18 cellular contexts compared by ENCODE assay signal in genomic region chr13:41398494-41399190, GRCh38. TPM values are rescaled to one million over a fixed set of nuclear protein-coding genes. Genes with fewer than 3 reads are reported as not detected.
DNase-seq lines count a peak whose midpoint lies in the region; ATAC-seq, FAIRE-seq and TF ChIP-seq lines count a peak whose summit lies in the region.
"Had no signal": no experiment of that assay in that cellular context is flagged by ENCODE, and none has a peak within 500 bp of the region (broad histone marks: within the 10 kb centered on the region; RNA-seq: fewer than 3 reads in every experiment).

No MANE protein-coding gene starts in this region.

- H3K27me3 ChIP-seq in GM23248 (replicated peaks; ENCODE audit: insufficient read depth) (no peaks in the 10 kb centered on the region), K562 (ENCODE audit: control insufficient read depth in 2 of 2, insufficient read depth in 2 of 2, low read length in 2 of 2) (no peaks in the 10 kb centered on the region), neuronal stem cell (ENCODE audit: control insufficient read depth in 3 of 3, insufficient read depth in 3 of 3, low read depth in 1 of 3, low read length in 3 of 3) (no peaks in the 10 kb centered on the region)
- H3K27me3 ChIP-seq: brain microvascular endothelial cell had no signal

- H3K23ac ChIP-seq in neuronal stem cell (ENCODE audit: low read depth, low read length, poor library complexity): no peak overlapping the region

- ATAC-seq in K562: no peak
- no peak for ATAC-seq in GM21825 (IDR thresholded peaks at IDR 0.05; ENCODE audit: unreplicated experiment)
- no peak for ATAC-seq in GM21619 (IDR thresholded peaks at IDR 0.05; ENCODE audit: unreplicated experiment)
- ATAC-seq: left lobe of liver had no signal

- H2AFZ ChIP-seq in GM23248: peak overlapping the region; percentile 41; the same call in 1 of the 2 replicates
- peak overlapping the region; percentile 12; the same call in 1 of the 2 replicates for H2AFZ ChIP-seq in K562 (ENCODE audit: low read depth, low read length)
- no peak overlapping the region for H2AFZ ChIP-seq in neuronal stem cell (ENCODE audit: low read length)
- H2AFZ ChIP-seq: PC-9 had no signal

- intact Hi-C loops in K562 (cut with micrococcal nuclease) (no loop called here), cardiac septum (cut with DNase I) (no loop called here)

- 40 to 42% methylated on average over 7 of the region's 7 CpGs for WGBS in GM23248 (ENCODE audit: low coverage in 1 of 2, low lambda C conversion rate in 2 of 2, missing lambda C conversion rate in 2 of 2), 2 experiments
- WGBS in K562 (ENCODE audit: insufficient coverage, low coverage, missing lambda C conversion rate): 38% methylated on average over 7 of the region's 7 CpGs
- no CpG with 5 or more reads among the region's 7 CpGs for WGBS in neuronal stem cell (ENCODE audit: extremely low coverage in 2 of 2, insufficient read length in 2 of 2, insufficient replicate concordance in 1 of 2), 2 donors

- no peaks in the 10 kb centered on the region for H3K27me3 Mint-ChIP-seq in progenitor cell of endocrine pancreas

- H2BK12ac ChIP-seq in neuronal stem cell (ENCODE audit: low read length): no peak overlapping the region

- peaks cover 4% of the 10 kb centered on the region; the same call in 1 of the 2 replicates for H3K4me1 ChIP-seq in GM23248 (ENCODE audit: insufficient read depth)
- H3K4me1 ChIP-seq in K562 (replicated peaks in 1 of 2; ENCODE audit: control insufficient read depth in 2 of 2, insufficient read depth in 2 of 2, low read length in 2 of 2): peaks cover 0 to 7% of the 10 kb centered on the region in 2 experiments; a peak in 4 of 5 replicates
- H3K4me1 ChIP-seq in neuronal stem cell (ENCODE audit: control insufficient read depth in 2 of 2, insufficient read depth in 1 of 2, low read depth in 1 of 2, low read length in 2 of 2): peaks cover 0 to 2% of the 10 kb centered on the region in 2 donors

- H4K20me1 ChIP-seq in GM23248 (ENCODE audit: insufficient read depth) (no peaks in the 10 kb centered on the region), K562 (replicated peaks; ENCODE audit: control insufficient read depth, insufficient read depth, low read length) (no peaks in the 10 kb centered on the region)

- H3K27ac ChIP-seq in GM23248: peak overlapping the region; percentile 31; the same call in 1 of the 2 replicates
- no peak overlapping the region for H3K27ac ChIP-seq in K562 (ENCODE audit: extremely low read depth, low read depth, low read length)
- no peak overlapping the region for H3K27ac ChIP-seq in neuronal stem cell (replicated peaks; ENCODE audit: low read length)
- H3K27ac ChIP-seq: brain microvascular endothelial cell, PC-9 had no signal

- no peak for TF ChIP-seq CTCF in K562 (IDR thresholded peaks at IDR 0.05 in 2 of 3, conservative IDR thresholded peaks at IDR 0.05 in 1 of 3; ENCODE audit: insufficient read depth in 2 of 3, low read depth in 1 of 3, low read length in 3 of 3)
- no peak for TF ChIP-seq CTCF in progenitor cell of endocrine pancreas (IDR thresholded peaks at IDR 0.05; ENCODE audit: unreplicated experiment)

- H3K4me3 ChIP-seq in GM23248: no peak overlapping the region
- no peak overlapping the region for H3K4me3 ChIP-seq in K562
- H3K4me3 ChIP-seq in neuronal stem cell (ENCODE audit: low read length in 2 of 2): no peak overlapping the region
- H3K4me3 ChIP-seq: PC-9, smooth muscle cell had no signal

- TF ChIP-seq RAD21 in K562 (CRISPR knock-in tag; conservative IDR thresholded peaks at IDR 0.05 in 1 of 2, IDR thresholded peaks at IDR 0.05 in 1 of 2): no peak

- H4K91ac ChIP-seq in neuronal stem cell (ENCODE audit: low read depth, low read length, poor library complexity): no peak overlapping the region

- POLR2A ChIA-PET in K562 (lab: Yijun Ruan, JAX): no interaction called here

- no peak overlapping the region for H2BK120ac ChIP-seq in neuronal stem cell (ENCODE audit: low read depth, low read length)

- H3F3A ChIP-seq in GM23248 (ENCODE audit: insufficient read depth): no peaks in the 10 kb centered on the region

- H3K9me2 ChIP-seq in GM23248 (ENCODE audit: insufficient read depth): no peaks in the 10 kb centered on the region

- H3K9me3 ChIP-seq in GM23248 (ENCODE audit: low read depth) (no peaks in the 10 kb centered on the region), K562 (replicated peaks; ENCODE audit: control insufficient read depth, insufficient read depth, low read depth, low read length) (no peaks in the 10 kb centered on the region), neuronal stem cell (replicated peaks in 1 of 2; ENCODE audit: control insufficient read depth in 2 of 2, insufficient read depth in 1 of 2, low read depth in 1 of 2, low read length in 2 of 2) (no peaks in the 10 kb centered on the region)

- H3K27ac Mint-ChIP-seq in progenitor cell of endocrine pancreas: peak overlapping the region; percentile 52
- H3K27ac Mint-ChIP-seq: activated T-helper 2 cell treated with anti-CD3 and anti-CD28 coated beads, Interferon-gamma antibody, Interleukin-2, Interleukin-4, amounts not matched to agents 10 μg/mL and 5 μg/mL and 100 μg/mL, durations not matched to agents 14 hours and 24 hours and 36 hours; endodermal cell; natural killer cell treated with Interleukin-12 subunit alpha and Interleukin-12 subunit beta and Interleukin-15 and Interleukin-18, amount 100 ng/mL, for 72 hours had no signal

- H3K36me3 ChIP-seq in GM23248 (ENCODE audit: low read depth) (no peaks in the 10 kb centered on the region), K562 (ENCODE audit: control insufficient read depth, insufficient read depth, low read length) (no peaks in the 10 kb centered on the region), neuronal stem cell (replicated peaks in 1 of 2; ENCODE audit: control insufficient read depth in 2 of 2, insufficient read depth in 2 of 2, low read length in 2 of 2) (no peaks in the 10 kb centered on the region)
- H3K36me3 ChIP-seq: brain microvascular endothelial cell had no signal

- no TSS peak for BruUV-seq in K562 (replicated peaks; lab: Mats Ljungman, UMichigan)

- no peaks in the 10 kb centered on the region for H3K79me2 ChIP-seq in GM23248 (ENCODE audit: insufficient read depth)
- no peaks in the 10 kb centered on the region for H3K79me2 ChIP-seq in K562 (ENCODE audit: control insufficient read depth, insufficient read depth, low read length)

- no peaks in the 10 kb centered on the region for H3K36me3 Mint-ChIP-seq in progenitor cell of endocrine pancreas (ENCODE audit: insufficient read depth)
- H3K36me3 Mint-ChIP-seq: natural killer cell treated with Interleukin-12 subunit alpha and Interleukin-12 subunit beta and Interleukin-15 and Interleukin-18, amount 100 ng/mL, for 72 hours had no signal

- DNase-seq in GM23248: peak; percentile 74
- peak; percentile 5 for DNase-seq in NCI-H69 (lab: John Stamatoyannopoulos, UW)
- no peak for DNase-seq in K562 (ENCODE audit: extremely low read depth in 1 of 4, low spot score in 3 of 4)
- DNase-seq in progenitor cell of endocrine pancreas (ENCODE audit: low spot score, unreplicated experiment): no peak
- DNase-seq in neuronal stem cell (ENCODE audit: low spot score): no peak
- DNase-seq in cardiac septum (ENCODE audit: low spot score): no peak
- DNase-seq: activated CD4-positive, alpha-beta T cell treated with anti-CD3 and anti-CD28 coated beads for 1 hour; brain microvascular endothelial cell; endodermal cell; H7; PC-9 had no signal

- no peak overlapping the region for H2BK15ac ChIP-seq in neuronal stem cell (ENCODE audit: low read length)

- no peak for TF ChIP-seq POLR2A in K562 (conservative IDR thresholded peaks at IDR 0.05)

- no peaks in the 10 kb centered on the region for H3K4me1 Mint-ChIP-seq in progenitor cell of endocrine pancreas (ENCODE audit: low read depth)
- H3K4me1 Mint-ChIP-seq: CD14-positive monocyte had no signal

- CTCF ChIA-PET in K562 (lab: Yijun Ruan, JAX; ENCODE audit: low intra/inter-chr PET ratio): no interaction called here

- H2BK5ac ChIP-seq in neuronal stem cell (ENCODE audit: low read length): no peak overlapping the region

- no peak for FAIRE-seq in K562 (lab: Jason Lieb, UNC)

- no peaks in the 10 kb centered on the region for H3K79me1 ChIP-seq in neuronal stem cell (ENCODE audit: low read depth, low read length)

- in situ Hi-C loops in GM23248 (cut with MboI): loop anchor here (10.0 kb wide), 1 partner anchor 716 kb away; no protein-coding TSS in a partner anchor
- in situ Hi-C loops in K562 (cut with MboI): no loop called here

- H3K14ac ChIP-seq in neuronal stem cell (ENCODE audit: low read length): no peak overlapping the region

- no peak overlapping the region for H2AK5ac ChIP-seq in neuronal stem cell (ENCODE audit: low read depth, low read length)

- no peak overlapping the region for H4K8ac ChIP-seq in neuronal stem cell (ENCODE audit: low read depth, low read length)

- no peaks in the 10 kb centered on the region for H3K9me3 Mint-ChIP-seq in progenitor cell of endocrine pancreas (ENCODE audit: low read depth)
- H3K9me3 Mint-ChIP-seq: activated T-helper 2 cell treated with anti-CD3 and anti-CD28 coated beads, Interferon-gamma antibody, Interleukin-2, Interleukin-4, amounts not matched to agents 10 μg/mL and 5 μg/mL and 100 μg/mL, durations not matched to agents 14 hours and 24 hours and 36 hours; endodermal cell; natural killer cell treated with Interleukin-12 subunit alpha and Interleukin-12 subunit beta and Interleukin-15 and Interleukin-18, amount 100 ng/mL, for 72 hours had no signal

- TF ChIP-seq EP300 in K562 (IDR thresholded peaks at IDR 0.05; ENCODE audit: low read length): no peak

- no peak overlapping the region for H3K4me2 ChIP-seq in GM23248 (ENCODE audit: unreplicated experiment)
- no peak overlapping the region for H3K4me2 ChIP-seq in K562 (ENCODE audit: insufficient read depth, low read length)
- H3K4me2 ChIP-seq in neuronal stem cell (ENCODE audit: insufficient read depth, low read length, poor library complexity, severe bottlenecking): no peak overlapping the region
- H3K4me2 ChIP-seq: PC-9, smooth muscle cell had no signal

- H3K9ac ChIP-seq in GM23248 (no peak overlapping the region), K562 (ENCODE audit: insufficient read depth in 1 of 2, low read depth in 2 of 2, low read length in 2 of 2) (no peak overlapping the region), neuronal stem cell (ENCODE audit: low read depth, low read length, poor library complexity) (no peak overlapping the region)

- no peak overlapping the region for H3K18ac ChIP-seq in neuronal stem cell (ENCODE audit: low read length)

- no peaks in the 10 kb centered on the region for H3K9me1 ChIP-seq in K562 (ENCODE audit: control insufficient read depth, insufficient read depth, low read length)

- H3K4me3 Mint-ChIP-seq in progenitor cell of endocrine pancreas (ENCODE audit: low read depth): no peak overlapping the region
- H3K4me3 Mint-ChIP-seq: CD14-positive monocyte; endodermal cell; natural killer cell treated with Interleukin-12 subunit alpha and Interleukin-12 subunit beta and Interleukin-15 and Interleukin-18, amount 100 ng/mL, for 72 hours had no signal

- no peak overlapping the region for H3K4ac ChIP-seq in neuronal stem cell (ENCODE audit: low read length)

RNA-seq across cellular contexts. Expression of gene RGCC, which starts 58.7 kb away (rescaled TPM):
- total RNA-seq in GM23248 (2014; rRNA removed; shearing (Covaris generic)): 22.6 and 40.6 TPM in 2 replicates
- polyA plus RNA-seq in GM23248 (2016; fragmentation: Nextera tagmentation; extraction: Ambion mirVana) (33.3 and 36.0 TPM in 2 replicates), K562 (2011; rRNA removed) (6.7 and 7.2 TPM in 2 replicates), K562 (2014; fragmentation: Illumina TruSeq; extraction: Trizol) (3.8 and 5.4 TPM in 2 replicates), K562 (2014; fragmentation: Nextera tagmentation; extraction: Ambion mirVana) (1 to 10 TPM in 1 of 2 experiments, under 1 TPM in 1; 0.51 to 1.6 TPM), K562 (2014; rRNA removed) (7.2 and 10.3 TPM in 2 replicates)
- 0.67 and 1.6 TPM in 2 replicates for total RNA-seq in K562 (2011; cell fraction: chromatin; rRNA removed; ENCODE audit: low replicate concordance)
- total RNA-seq in K562 (2011; cell fraction: nucleolus; rRNA removed): 0.92 and 1.5 TPM in 2 replicates
- 1.5 TPM in 1 of 2 replicates, not detected in the other for total RNA-seq in K562 (2011; cell fraction: nucleoplasm; rRNA removed)
- total RNA-seq in K562 (2014; rRNA removed) (9.2 and 10.4 TPM in 2 replicates), K562 (2014; rRNA removed; fragmentation: Illumina TruSeq; extraction: Trizol) (5.0 and 5.8 TPM in 2 replicates), K562 (2015; rRNA removed; fragmentation: Illumina TruSeq; extraction: Trizol) (1.8 and 2.6 TPM in 2 replicates), K562 (2021) (6.1 and 7.3 TPM in 2 replicates), progenitor cell of endocrine pancreas (not detected in 2 replicates), cardiac septum (41.4 TPM)
- polyA plus RNA-seq in K562 (2011; cell fraction: cytosol; rRNA removed): 5.3 and 8.7 TPM in 2 replicates
- polyA plus RNA-seq in K562 (2011; cell fraction: nucleus; rRNA removed): 2.8 and 4.8 TPM in 2 replicates
- polyA plus RNA-seq in K562 (2012): 1.7 and 2.8 TPM in 2 replicates
- 1.3 and 1.9 TPM in 2 replicates for polyA minus RNA-seq in K562 (2011; rRNA and poly(A)+ RNA removed)
- 2.1 and 2.9 TPM in 2 replicates for polyA minus RNA-seq in K562 (2011; cell fraction: cytosol; rRNA and poly(A)+ RNA removed)
- 0.81 and 1.4 TPM in 2 replicates for polyA minus RNA-seq in K562 (2011; cell fraction: nucleus; rRNA and poly(A)+ RNA removed)
- 0.20 TPM for polyA plus RNA-seq in neuronal stem cell (2013, experiment 1 of 2)
- polyA plus RNA-seq in neuronal stem cell (2013, experiment 2 of 2): 0.21 TPM

Comparison
In these comparisons a context has a peak if more than half of its experiments do, and no peak if none do; other contexts are left out.
1. DNase-seq: peak in GM23248 (single experiment) and NCI-H69 (single experiment); none in K562 (0 of 4), progenitor cell of endocrine pancreas (single experiment), neuronal stem cell (single experiment) and cardiac septum (single experiment).